In the genomic region with DNA sequence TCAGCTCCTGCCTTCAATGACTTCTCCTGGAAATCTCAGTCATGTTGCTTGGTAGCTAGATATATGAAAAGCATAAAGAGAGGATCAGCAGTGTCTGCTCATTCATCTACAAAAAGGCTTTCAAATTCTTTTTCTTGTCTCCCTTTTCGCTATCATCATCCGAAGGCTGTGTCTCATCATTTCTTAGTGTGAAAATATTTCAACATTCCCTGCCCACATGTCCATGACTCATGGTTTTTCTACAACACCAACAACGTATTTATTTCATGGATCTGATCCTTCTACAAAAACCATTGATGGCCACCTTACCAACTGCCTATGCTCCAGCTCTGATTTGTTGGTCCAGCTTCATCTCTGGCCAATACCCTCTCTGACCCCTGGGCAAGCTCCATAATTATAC, we compare ENCODE assay signal across 20 cellular contexts.
DNase-seq lines count a peak whose midpoint lies in the region; ATAC-seq, FAIRE-seq and TF ChIP-seq lines count a peak whose summit lies in the region.
"Had no signal": no experiment of that assay in that cellular context is flagged by ENCODE, and none has a peak within 500 bp of the region (broad histone marks: within the 10 kb centered on the region; RNA-seq: fewer than 3 reads in every experiment).

No MANE protein-coding gene starts in this region.

- no peaks in the 10 kb centered on the region for H3K36me3 Mint-ChIP-seq in astrocyte (ENCODE audit: low read depth, unreplicated experiment)
- H3K36me3 Mint-ChIP-seq: CD4-positive, CD25-positive, alpha-beta regulatory T cell had no signal

- H3K4me3 Mint-ChIP-seq in astrocyte (ENCODE audit: unreplicated experiment): no peak overlapping the region
- H3K4me3 Mint-ChIP-seq: CD4-positive, CD25-positive, alpha-beta regulatory T cell had no signal

- H3K27ac Mint-ChIP-seq in astrocyte (ENCODE audit: unreplicated experiment): peak overlapping the region; percentile 83
- H3K27ac Mint-ChIP-seq: CD4-positive, CD25-positive, alpha-beta regulatory T cell had no signal

- H3K36me3 ChIP-seq in heart left ventricle (no peaks in the 10 kb centered on the region), astrocyte (ENCODE audit: insufficient read depth, low read length) (no peaks in the 10 kb centered on the region)

- DNase-seq in heart left ventricle (no peak), cardiac septum (ENCODE audit: low spot score) (no peak), astrocyte (ENCODE audit: low read depth) (peak; percentile 58), inferior parietal cortex (ENCODE audit: extremely low spot score) (peak; percentile 45), SIG-M5 treated with dmso at 0.1 percent for 504 hours (lab: John Stamatoyannopoulos, UW; ENCODE audit: unreplicated experiment) (no peak), NCI-H524 (lab: John Stamatoyannopoulos, UW) (no peak), NCI-H2081 treated with DMSO at 0.1 percent for 48 hours (lab: John Stamatoyannopoulos, UW) (no peak)
- no peak for DNase-seq in stimulated activated CD4-positive, alpha-beta T cell treated with anti-CD3 and anti-CD28 coated beads, Interleukin-4, amount 100 ng/mL, for 24 hours
- DNase-seq: CD4-positive, CD25-positive, alpha-beta regulatory T cell; DMS79 treated with DMSO at 0.1 percent for 48 hours; GDM1; IMR-90; Kasumi-1; MV-4-11; NCI-H146; NCI-H446; NCI-H748 treated with DMSO at 0.1 percent for 48 hours; PC-9 had no signal

- no peak overlapping the region for H3K9ac ChIP-seq in astrocyte (ENCODE audit: low read length)

- intact Hi-C loops in heart left ventricle (cut with DNase I) (no loop called here), cardiac septum (cut with DNase I) (no loop called here)

- H3K27me3 ChIP-seq in heart left ventricle (no peaks in the 10 kb centered on the region), astrocyte (ENCODE audit: insufficient read depth, low read length) (no peaks in the 10 kb centered on the region)

- TF ChIP-seq CTCF in heart left ventricle (IDR thresholded peaks at IDR 0.05) (no peak), astrocyte (IDR thresholded peaks at IDR 0.05; ENCODE audit: insufficient read depth, low read depth, low read length) (no peak)

- ATAC-seq in heart left ventricle: peak; percentile 26 to 69 (median 42)
- ATAC-seq: A549, HCT116 had no signal

- H2AFZ ChIP-seq in astrocyte (ENCODE audit: low read depth, low read length): no peak overlapping the region
- H2AFZ ChIP-seq: PC-9 had no signal

- H3K4me2 ChIP-seq in astrocyte (ENCODE audit: low read length): no peak overlapping the region
- H3K4me2 ChIP-seq: A549, PC-9 had no signal

- FAIRE-seq in astrocyte (lab: Jason Lieb, UNC): no peak
- FAIRE-seq: A549 had no signal

- H4K20me1 ChIP-seq in astrocyte (ENCODE audit: insufficient read depth, low read length): no peaks in the 10 kb centered on the region

- no peak for TF ChIP-seq POLR2A in heart left ventricle (IDR thresholded peaks at IDR 0.05)

- no peaks in the 10 kb centered on the region for H3K27me3 Mint-ChIP-seq in astrocyte (ENCODE audit: low read depth, unreplicated experiment)

- H3K4me1 ChIP-seq in heart left ventricle: no peaks in the 10 kb centered on the region
- peaks cover 4% of the 10 kb centered on the region for H3K4me1 ChIP-seq in astrocyte (ENCODE audit: insufficient read depth, low read length)
- H3K4me1 ChIP-seq: A549 had no signal

- no peaks in the 10 kb centered on the region for H3K79me2 ChIP-seq in astrocyte (ENCODE audit: insufficient read depth, low read length)

- no peak overlapping the region for H3K4me3 ChIP-seq in heart left ventricle
- no peak overlapping the region for H3K4me3 ChIP-seq in astrocyte (ENCODE audit: insufficient read depth, low read depth, low read length)
- H3K4me3 ChIP-seq: A549, PC-9 had no signal

- H3K4me1 Mint-ChIP-seq in astrocyte (ENCODE audit: low read depth, unreplicated experiment): peaks cover 11% of the 10 kb centered on the region
- H3K4me1 Mint-ChIP-seq: CD4-positive, CD25-positive, alpha-beta regulatory T cell had no signal

- 75 to 87% (median 79%) methylated on average over 3 of the region's 3 CpGs for WGBS in heart left ventricle, 4 donors

- peaks cover 3% of the 10 kb centered on the region for H3K9me3 Mint-ChIP-seq in astrocyte (ENCODE audit: unreplicated experiment)

- peaks cover 0 to 22% (median 0%) of the 10 kb centered on the region in 12 donors for H3K9me3 ChIP-seq in heart left ventricle
- H3K9me3 ChIP-seq in astrocyte (ENCODE audit: insufficient read depth, low read depth, low read length): no peaks in the 10 kb centered on the region
- H3K9me3 ChIP-seq: A549 had no signal

- H3K27ac ChIP-seq in heart left ventricle (no peak overlapping the region), astrocyte (ENCODE audit: low read depth, low read length) (no peak overlapping the region)
- H3K27ac ChIP-seq: A549, PC-9 had no signal

Comparison
In these comparisons a context has a peak if more than half of its experiments do, and no peak if none do; other contexts are left out.
1. DNase-seq: peak in astrocyte (single experiment) and inferior parietal cortex (single experiment); none in heart left ventricle (0 of 5), cardiac septum (single experiment), SIG-M5 treated with dmso at 0.1 percent for 504 hours (single experiment), NCI-H524 (0 of 2), NCI-H2081 treated with DMSO at 0.1 percent for 48 hours (single experiment) and stimulated activated CD4-positive, alpha-beta T cell treated with anti-CD3 and anti-CD28 coated beads, Interleukin-4, amount 100 ng/mL, for 24 hours (single experiment).